8 cellular contexts compared by ENCODE assay signal in genomic region chr9:125126019-125126746, GRCh38. TPM values are rescaled to one million over a fixed set of nuclear protein-coding genes. Genes with fewer than 3 reads are reported as not detected.
DNase-seq lines count a peak whose midpoint lies in the region; ATAC-seq and TF ChIP-seq lines count a peak whose summit lies in the region.

No MANE protein-coding gene starts in this region.

- peak overlapping the region; percentile 63 to 85 for H3K4me3 Mint-ChIP-seq in activated T-cell treated with anti-CD3 and anti-CD28 coated beads, Interleukin-2, amount 50 U/mL, for 72 hours
- no peak overlapping the region for H3K4me3 Mint-ChIP-seq in osteocyte (ENCODE audit: unreplicated experiment)

- no peaks in the 10 kb centered on the region for H3K36me3 Mint-ChIP-seq in activated T-cell treated with anti-CD3 and anti-CD28 coated beads, Interleukin-2, amount 50 U/mL, for 72 hours (ENCODE audit: insufficient read depth in 2 of 2)
- H3K36me3 Mint-ChIP-seq in osteocyte (ENCODE audit: unreplicated experiment) = no peaks in the 10 kb centered on the region

- intact Hi-C loops in PC-9 (cut with micrococcal nuclease; ENCODE audit: unreplicated experiment) = no loop called here

- H3K27ac ChIP-seq in PC-9 (no peak overlapping the region), thoracic aorta (peak overlapping the region; percentile 63 to 71)

- H4K20me1 ChIP-seq in PC-9 (ENCODE audit: insufficient read depth) = no peaks in the 10 kb centered on the region

- H3K36me3 ChIP-seq in PC-9 (ENCODE audit: low read depth) = no peaks in the 10 kb centered on the region
- H3K36me3 ChIP-seq in thoracic aorta = no peaks in the 10 kb centered on the region

- POLR2A ChIA-PET in PC-9 (lab: Charles Lee; ENCODE audit: unreplicated experiment) = interaction anchor here (0.6 kb wide), 1 partner anchor 264 kb away, joined by 15 read pairs; no protein-coding TSS in a partner anchor

- no peak for TF ChIP-seq CTCF in PC-9 (conservative IDR thresholded peaks at IDR 0.05)
- TF ChIP-seq CTCF in fibroblast of mammary gland (conservative IDR thresholded peaks at IDR 0.05; ENCODE audit: control insufficient read depth, insufficient read depth, low read depth, low read length) = no peak
- no peak for TF ChIP-seq CTCF in osteocyte (IDR thresholded peaks at IDR 0.05)
- no peak for TF ChIP-seq CTCF in thoracic aorta (IDR thresholded peaks at IDR 0.05)

- peaks cover 32% of the 10 kb centered on the region for H3K4me1 Mint-ChIP-seq in activated T-cell treated with anti-CD3 and anti-CD28 coated beads, Interleukin-2, amount 50 U/mL, for 72 hours (ENCODE audit: low read depth)
- peaks cover 6% of the 10 kb centered on the region for H3K4me1 Mint-ChIP-seq in osteocyte (ENCODE audit: unreplicated experiment)

- CTCF ChIA-PET in PC-9 (lab: Charles Lee) = interaction anchor here (0.6 kb wide), 1 partner anchor 266 kb away, joined by 4 read pairs; no protein-coding TSS in a partner anchor

- H3K9me3 ChIP-seq in PC-9 (ENCODE audit: insufficient read depth, low read depth) (no peaks in the 10 kb centered on the region), thoracic aorta (no peaks in the 10 kb centered on the region)

- no peaks in the 10 kb centered on the region for H3F3A ChIP-seq in PC-9 (ENCODE audit: insufficient read depth, low read depth)

- no TSS peak for BruUV-seq in PC-9 (replicated peaks; lab: Mats Ljungman, UMichigan)

- H3K27me3 ChIP-seq in PC-9 (ENCODE audit: insufficient read depth, low read depth) (no peaks in the 10 kb centered on the region), thoracic aorta (replicated peaks; ENCODE audit: insufficient read depth) (no peaks in the 10 kb centered on the region)

- no peaks in the 10 kb centered on the region for H3K9me3 Mint-ChIP-seq in activated T-cell treated with anti-CD3 and anti-CD28 coated beads, Interleukin-2, amount 50 U/mL, for 72 hours
- no peaks in the 10 kb centered on the region for H3K9me3 Mint-ChIP-seq in osteocyte (ENCODE audit: unreplicated experiment)

- DNase-seq in PC-9 (peak; percentile 15 to 39), fibroblast of mammary gland (ENCODE audit: low read depth) (peak; percentile 100), osteocyte (ENCODE audit: extremely low spot score, unreplicated experiment) (no peak), thoracic aorta (ENCODE audit: low spot score) (peak; percentile 62), NCI-H146 (lab: John Stamatoyannopoulos, UW) (no peak)
- peak; percentile 82 to 87 for DNase-seq in activated T-cell treated with anti-CD3 and anti-CD28 coated beads, Interleukin-2, amount 50 U/mL, for 72 hours

- ATAC-seq in GM18502 (IDR thresholded peaks at IDR 0.05; ENCODE audit: poor library complexity, unreplicated experiment) (peak; percentile 94), HG02885 (IDR thresholded peaks at IDR 0.05; ENCODE audit: poor library complexity, unreplicated experiment) (peak; percentile 95), thoracic aorta (ENCODE audit: insufficient number of reproducible peaks, low FRiP score, low read depth) (peak; percentile 96)
- peak; percentile 98 to 99 for ATAC-seq in activated T-cell treated with anti-CD3 and anti-CD28 coated beads, Interleukin-2, amount 50 U/mL, for 72 hours (replicated peaks in 1 of 2)

- H3K4me3 ChIP-seq in PC-9 = no peak overlapping the region
- peak overlapping the region; percentile 22 for H3K4me3 ChIP-seq in fibroblast of mammary gland (ENCODE audit: control insufficient read depth, low read depth, low read length)
- no peak overlapping the region for H3K4me3 ChIP-seq in thoracic aorta

- H3K27ac Mint-ChIP-seq in activated T-cell treated with anti-CD3 and anti-CD28 coated beads, Interleukin-2, amount 50 U/mL, for 72 hours = peak overlapping the region; percentile 84
- peak overlapping the region; percentile 4 for H3K27ac Mint-ChIP-seq in osteocyte (ENCODE audit: unreplicated experiment)

- H3K4me1 ChIP-seq in PC-9 (replicated peaks; ENCODE audit: insufficient read depth) = no peaks in the 10 kb centered on the region
- peaks cover 9 to 14% of the 10 kb centered on the region in 2 donors for H3K4me1 ChIP-seq in thoracic aorta (ENCODE audit: control insufficient read depth in 1 of 2, low read depth in 2 of 2)

- H3K9me2 ChIP-seq in PC-9 (ENCODE audit: insufficient read depth) = no peaks in the 10 kb centered on the region

- H2AFZ ChIP-seq in PC-9 = no peak overlapping the region

- no peak overlapping the region for H3K4me2 ChIP-seq in PC-9

- no peaks in the 10 kb centered on the region for H3K27me3 Mint-ChIP-seq in activated T-cell treated with anti-CD3 and anti-CD28 coated beads, Interleukin-2, amount 50 U/mL, for 72 hours (ENCODE audit: low read depth)
- H3K27me3 Mint-ChIP-seq in osteocyte (ENCODE audit: unreplicated experiment) = no peaks in the 10 kb centered on the region

- no peaks in the 10 kb centered on the region for H3K79me2 ChIP-seq in PC-9 (ENCODE audit: low read depth)

RNA-seq across cellular contexts. Expression of gene SCAI, which starts 17.1 kb away (rescaled TPM):
- total RNA-seq in PC-9 (2021) (16.0 and 20.2 TPM in 2 replicates), osteocyte (7.8 and 8.6 TPM in 2 replicates), thoracic aorta (10 to 100 TPM in 1 of 2 donors, 1 to 10 TPM in 1; 5.1 to 12.4 TPM)
- total RNA-seq in activated T-cell treated with anti-CD3 and anti-CD28 coated beads, Interleukin-2, amount 50 U/mL, for 72 hours = 10 to 100 TPM; 14.5 to 16.9 TPM

Comparison
In these comparisons a context has a peak if more than half of its experiments do, and no peak if none do; other contexts are left out.
1. DNase-seq: peak in PC-9 (2 of 2), activated T-cell treated with anti-CD3 and anti-CD28 coated beads, Interleukin-2, amount 50 U/mL, for 72 hours (2 of 2), fibroblast of mammary gland (single experiment) and thoracic aorta (single experiment); none in osteocyte (single experiment) and NCI-H146 (single experiment).
2. Peak in every context shown above with its lines, with median percentiles within 50 percentile points of each other: ATAC-seq.